In genomic region chr2:43226558-43226954, GRCh38 we compare ENCODE assay signal across 8 cellular contexts. TPM values are rescaled to one million over a fixed set of nuclear protein-coding genes. Genes with fewer than 3 reads are reported as not detected.
DNase-seq lines count a peak whose midpoint lies in the region; ATAC-seq and TF ChIP-seq lines count a peak whose summit lies in the region.

ZFP36L2 (minus strand) TSS chr2:43226606; CDS start chr2:43226315, 291 bp downstream.

- H3K4me1 ChIP-seq in adrenal gland (replicated peaks in 1 of 2): peaks cover 25 to 36% of the 10 kb centered on the region in 2 donors
- H3K4me1 ChIP-seq in heart right ventricle: peaks cover 0 to 61% (median 47%) of the 10 kb centered on the region in 9 donors
- no peaks in the 10 kb centered on the region for H3K4me1 ChIP-seq in urinary bladder (ENCODE audit: insufficient read depth)

- TF ChIP-seq CTCF in GM13977 (IDR thresholded peaks at IDR 0.05; ENCODE audit: extremely low read depth, insufficient read depth, missing control alignments) (no peak), adrenal gland (IDR thresholded peaks at IDR 0.05) (no peak), heart right ventricle (IDR thresholded peaks at IDR 0.05) (peak in 2 of 9 donors; percentile 13 to 17), progenitor cell of endocrine pancreas (IDR thresholded peaks at IDR 0.05; ENCODE audit: unreplicated experiment) (no peak)

- peak within 1 kb of the TSS; percentile 96 for H3K27ac Mint-ChIP-seq in progenitor cell of endocrine pancreas

- intact Hi-C loops in T-helper 1 cell treated with Interleukin-12 subunit alpha and Interleukin-12 subunit beta and Interleukin-4 antibody, amounts not matched to agents 30 ng/mL and 1 ng/mL, for 36 hours (cut with micrococcal nuclease): loop anchor here (1.0 to 10.0 kb wide), 6 partner anchors 31 to 866 kb away; partner anchors contain the start of genes COX7A2L and DYNC2LI1
- intact Hi-C loops in adrenal gland (cut with DNase I): loop anchor here (2.0 to 10.0 kb wide), 4 partner anchors 92 to 392 kb away; no protein-coding TSS in a partner anchor
- intact Hi-C loops in heart right ventricle (cut with DNase I): loop anchor here (1.0 to 10.0 kb wide), 18 partner anchors 94 to 399 kb away; no protein-coding TSS in a partner anchor

- peaks cover 25% of the 10 kb centered on the region for H3K36me3 Mint-ChIP-seq in progenitor cell of endocrine pancreas (ENCODE audit: insufficient read depth)

- H3K9me3 Mint-ChIP-seq in progenitor cell of endocrine pancreas (ENCODE audit: low read depth): no peaks in the 10 kb centered on the region

- peak; percentile 95 to 99 for TF ChIP-seq POLR2A in adrenal gland (IDR thresholded peaks at IDR 0.05)

- peak within 1 kb of the TSS; percentile 97 for H3K4me3 Mint-ChIP-seq in progenitor cell of endocrine pancreas (ENCODE audit: low read depth)

- H3K4me3 ChIP-seq in adrenal gland: peak within 1 kb of the TSS; percentile 88 to 96 (median 90)
- peak within 1 kb of the TSS; percentile 72 to 97 (median 90) for H3K4me3 ChIP-seq in heart right ventricle
- H3K4me3 ChIP-seq in urinary bladder (ENCODE audit: low read depth, low read length): peak within 1 kb of the TSS; percentile 97

- H3K9me3 ChIP-seq in adrenal gland (replicated peaks in 1 of 3): no peaks in the 10 kb centered on the region
- no peaks in the 10 kb centered on the region for H3K9me3 ChIP-seq in heart right ventricle

- H3K27me3 ChIP-seq in adrenal gland: no peaks in the 10 kb centered on the region
- no peaks in the 10 kb centered on the region for H3K27me3 ChIP-seq in heart right ventricle

- 0% methylated on average over 7 to 58 of the region's 58 CpGs; no CpG with 5 or more reads in 1 of the 4 donors for WGBS in adrenal gland, 4 donors
- WGBS in heart right ventricle, 2 donors: 0 to 1% methylated on average over 41 to 56 of the region's 58 CpGs
- WGBS in urinary bladder: under 1% methylated on average over 57 of the region's 58 CpGs

- H3K4me1 Mint-ChIP-seq in progenitor cell of endocrine pancreas (ENCODE audit: low read depth): peaks cover 29% of the 10 kb centered on the region

- DNase-seq in GM13977 (ENCODE audit: low spot score) (peak; percentile 99), NCI-H1694 (lab: John Stamatoyannopoulos, UW) (peak; percentile 65), adrenal gland (peak; percentile 95 to 97 (median 97)), heart right ventricle (peak; percentile 96 to 98), progenitor cell of endocrine pancreas (ENCODE audit: low spot score, unreplicated experiment) (peak; percentile 85)

- in situ Hi-C loops in GM13977 (cut with MboI; ENCODE audit: low pct_unique_long_range_greater_than_20kb, low sequenced_read_pairs, unreplicated experiment): loop anchor here (5.0 to 25.0 kb wide), 4 partner anchors 62 to 264 kb away; no protein-coding TSS in a partner anchor

- peak within 1 kb of the TSS; percentile 98 to 100 (median 99) for H3K27ac ChIP-seq in adrenal gland
- H3K27ac ChIP-seq in heart right ventricle: peak within 1 kb of the TSS; percentile 96 to 100 (median 99)
- peak within 1 kb of the TSS; percentile 96 for H3K27ac ChIP-seq in urinary bladder (ENCODE audit: low read depth)

- H3K36me3 ChIP-seq in adrenal gland (replicated peaks in 1 of 2) (peaks cover 0 to 44% of the 10 kb centered on the region in 2 donors), heart right ventricle (peaks cover 0 to 48% (median 16%) of the 10 kb centered on the region in 9 donors), urinary bladder (ENCODE audit: insufficient read depth) (peaks cover 3% of the 10 kb centered on the region)

- ATAC-seq in HG02870 (IDR thresholded peaks at IDR 0.05; ENCODE audit: unreplicated experiment): peak; percentile 57
- peak; percentile 77 to 92 (median 82) for ATAC-seq in heart right ventricle

- H3K27me3 Mint-ChIP-seq in progenitor cell of endocrine pancreas: no peaks in the 10 kb centered on the region

RNA-seq across cellular contexts. Expression of gene ZFP36L2, which starts in this region (rescaled TPM):
- 138 and 142 TPM in 2 replicates for total RNA-seq in T-helper 1 cell treated with Interleukin-12 subunit alpha and Interleukin-12 subunit beta and Interleukin-4 antibody, amounts not matched to agents 30 ng/mL and 1 ng/mL, for 36 hours
- total RNA-seq in adrenal gland (100 to 1,000 TPM in 5 of 8 donors, 10 to 100 TPM in 3; 46.2 to 333 (median 111) TPM), heart right ventricle (10 to 100 TPM; 34.4 to 69.6 (median 42.3) TPM), progenitor cell of endocrine pancreas (213 and 222 TPM in 2 replicates), urinary bladder (54.8 TPM)
- polyA plus RNA-seq in adrenal gland (100 to 1,000 TPM in 2 of 3 donors, 10 to 100 TPM in 1; 29.2 to 159 (median 105) TPM), heart right ventricle (10 to 100 TPM; 26.8 to 53.2 TPM), urinary bladder (145 TPM)

Comparison
In these comparisons a context has a peak if more than half of its experiments do, and no peak if none do; other contexts are left out.
1. Peak in every context shown above with its lines: DNase-seq, ATAC-seq, H3K4me3 ChIP-seq and H3K27ac ChIP-seq.